11 cellular contexts compared by ENCODE assay signal in the genomic region with DNA sequence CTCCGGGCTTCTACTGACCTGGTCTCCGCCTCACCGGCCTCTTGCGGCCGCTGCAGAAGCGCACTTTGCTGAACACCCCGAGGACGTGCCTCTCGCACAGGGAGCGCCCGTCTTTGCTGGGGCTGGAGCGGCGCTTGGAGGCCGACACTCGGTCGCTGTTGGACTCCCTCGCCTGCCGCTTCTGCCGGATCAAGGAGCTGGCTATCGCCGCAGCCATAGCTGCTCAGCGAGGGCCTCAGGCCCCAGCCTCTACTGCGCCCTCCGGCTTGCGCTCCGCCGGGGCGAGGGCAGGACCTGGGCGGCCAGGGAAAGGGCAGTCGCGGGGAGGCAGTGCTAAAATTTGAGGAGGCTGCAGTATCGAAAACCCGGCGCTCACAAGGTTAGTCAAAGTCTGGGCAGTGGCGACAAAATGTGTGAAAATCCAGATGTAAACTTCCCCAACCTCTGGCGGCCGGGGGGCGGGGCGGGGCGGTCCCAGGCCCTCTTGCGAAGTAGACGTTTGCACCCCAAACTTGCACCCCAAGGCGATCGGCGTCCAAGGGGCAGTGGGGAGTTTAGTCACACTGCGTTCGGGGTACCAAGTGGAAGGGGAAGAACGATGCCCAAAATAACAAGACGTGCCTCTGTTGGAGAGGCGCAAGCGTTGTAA.
DNase-seq lines count a peak whose midpoint lies in the region; ATAC-seq, FAIRE-seq and TF ChIP-seq lines count a peak whose summit lies in the region.
"Had no signal": no experiment of that assay in that cellular context is flagged by ENCODE, and none has a peak within 500 bp of the region (broad histone marks: within the 10 kb centered on the region; RNA-seq: fewer than 3 reads in every experiment).

No MANE protein-coding gene starts in this region.

- H3K9me3 ChIP-seq in pancreas: no peaks in the 10 kb centered on the region

- H3K36me3 Mint-ChIP-seq in Calu3 (ENCODE audit: insufficient read depth, unreplicated experiment) (peaks cover 12% of the 10 kb centered on the region), activated B cell treated with CpG ODN at 0.5 μM for 24 hours (ENCODE audit: low read depth) (no peaks in the 10 kb centered on the region)

- H3K27me3 Mint-ChIP-seq in Calu3 (ENCODE audit: unreplicated experiment) (no peaks in the 10 kb centered on the region), activated B cell treated with CpG ODN at 0.5 μM for 24 hours (peaks cover 46% of the 10 kb centered on the region)

- no peak for FAIRE-seq in pancreas (lab: Jason Lieb, UNC)

- no peaks in the 10 kb centered on the region for H3K36me3 ChIP-seq in pancreas

- no peak for DNase-seq in Calu3
- DNase-seq in activated B cell treated with CpG ODN at 0.5 μM for 24 hours: no peak
- DNase-seq in cardiac septum (ENCODE audit: low spot score): peak; percentile 76
- DNase-seq in pancreas: peak in 3 of 6 donors; percentile 15 to 70 (median 57)
- DNase-seq in inferior parietal cortex (ENCODE audit: extremely low spot score): no peak
- no peak for DNase-seq in putamen (ENCODE audit: low spot score)
- DNase-seq in Ammon's horn (ENCODE audit: low spot score): no peak
- DNase-seq in A172 (ENCODE audit: low spot score): no peak
- DNase-seq: activated CD4-positive, CD25-positive, alpha-beta regulatory T cell; MV-4-11; stimulated activated CD4-positive, alpha-beta T cell treated with anti-CD3 and anti-CD28 coated beads, Interleukin-4, amount 100 ng/mL, for 4 hours had no signal

- no peak overlapping the region for H3K27ac ChIP-seq in pancreas

- H3K27ac Mint-ChIP-seq in Calu3 (ENCODE audit: unreplicated experiment) (no peak overlapping the region), activated B cell treated with CpG ODN at 0.5 μM for 24 hours (no peak overlapping the region)

- intact Hi-C loops in Calu3 (cut with micrococcal nuclease; ENCODE audit: unreplicated experiment) (no loop called here), activated B cell treated with CpG ODN at 0.5 μM for 24 hours (cut with micrococcal nuclease) (no loop called here), cardiac septum (cut with DNase I) (no loop called here), pancreas (cut with DNase I) (no loop called here)

- BruUV-seq in Calu3 (replicated peaks; lab: Mats Ljungman, UMichigan): no TSS peak

- H3K9me3 Mint-ChIP-seq in Calu3 (ENCODE audit: low read depth, unreplicated experiment) (peaks cover 7% of the 10 kb centered on the region), activated B cell treated with CpG ODN at 0.5 μM for 24 hours (no peaks in the 10 kb centered on the region)

- no peak for ATAC-seq in activated B cell treated with CpG ODN at 0.5 μM for 24 hours (ENCODE audit: low read depth)
- peak in 3 of 4 donors; percentile 37 to 71 (median 56) for ATAC-seq in pancreas

- CTCF ChIA-PET in Calu3 (lab: Charles Lee): interaction anchor here (0.6 to 0.7 kb wide), 2 partner anchors 170 to 779 kb away, joined by 3 to 4 read pairs; no protein-coding TSS in a partner anchor
- CTCF ChIA-PET in activated B cell treated with CpG ODN at 0.5 μM for 24 hours (lab: Charles Lee): no interaction called here

- POLR2A ChIA-PET in activated B cell treated with CpG ODN at 0.5 μM for 24 hours (lab: Charles Lee): no interaction called here

- H3K4me3 ChIP-seq in pancreas: peak overlapping the region in 2 of 4 donors; percentile 45 to 67

- H3K27me3 ChIP-seq in pancreas: no peaks in the 10 kb centered on the region

- WGBS in pancreas, 2 donors: 46 to 53% methylated on average over 51 of the region's 51 CpGs

- TF ChIP-seq CTCF in Calu3 (IDR thresholded peaks at IDR 0.05; ENCODE audit: unreplicated experiment): no peak
- no peak for TF ChIP-seq CTCF in activated B cell treated with CpG ODN at 0.5 μM for 24 hours (IDR thresholded peaks at IDR 0.05)
- TF ChIP-seq CTCF in pancreas (IDR thresholded peaks at IDR 0.05): no peak

- H3K4me3 Mint-ChIP-seq in Calu3 (ENCODE audit: low read depth, unreplicated experiment) (peak overlapping the region; percentile 80), activated B cell treated with CpG ODN at 0.5 μM for 24 hours (peak overlapping the region; percentile 53)

- H3K4me1 Mint-ChIP-seq in Calu3 (ENCODE audit: low read depth, unreplicated experiment) (peaks cover 13% of the 10 kb centered on the region), activated B cell treated with CpG ODN at 0.5 μM for 24 hours (peaks cover 8% of the 10 kb centered on the region)

- no peaks in the 10 kb centered on the region for H3K4me1 ChIP-seq in pancreas
